ENCODE assay signal across 27 cellular contexts in the genomic region with DNA sequence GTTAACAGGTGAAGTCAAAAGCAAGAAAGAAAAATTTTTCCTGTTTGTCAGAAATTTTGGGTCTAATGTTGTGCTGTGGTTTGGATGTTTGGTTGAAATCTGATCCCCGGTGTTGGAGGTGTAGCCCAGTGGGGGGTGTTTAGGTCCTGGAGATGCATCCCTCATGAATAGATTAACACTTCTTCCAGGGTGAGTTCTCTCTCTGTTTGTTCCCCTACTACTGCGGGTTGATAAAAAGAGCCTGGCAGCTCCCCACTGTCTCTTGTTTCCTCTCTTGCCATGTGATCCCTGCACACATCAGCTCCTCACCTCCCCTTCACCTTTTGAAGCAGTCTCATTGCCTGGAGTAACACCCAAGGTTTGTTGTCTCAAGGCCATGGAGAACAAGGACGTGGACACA. TPM values are rescaled to one million over a fixed set of nuclear protein-coding genes. Genes with fewer than 3 reads are reported as not detected.
"Had no signal": no experiment of that assay in that cellular context is flagged by ENCODE, and none has a peak within 500 bp of the region (broad histone marks: within the 10 kb centered on the region; RNA-seq: fewer than 3 reads in every experiment).

No MANE protein-coding gene starts in this region.

- H3K36me3 ChIP-seq: gastroesophageal sphincter, heart left ventricle, lower lobe of right lung, neutrophil, right lobe of liver, suprapubic skin, transverse colon, vagina had no signal

- H3K36me3 Mint-ChIP-seq: natural killer cell had no signal

- H3K4me3 Mint-ChIP-seq: natural killer cell; neural crest cell; stimulated activated naive CD8-positive, alpha-beta T cell treated with anti-CD3 and anti-CD28 coated beads, Interleukin-15, amount 100 ng/mL, for 72 hours had no signal

- H3K4me3 ChIP-seq: dorsolateral prefrontal cortex, gastroesophageal sphincter, heart left ventricle, hepatocyte, lower lobe of right lung, right lobe of liver, suprapubic skin, transverse colon, vagina had no signal

- H2AFZ ChIP-seq: hepatocyte, parathyroid adenoma had no signal

- H3K79me2 ChIP-seq: hepatocyte, parathyroid adenoma had no signal

- H3K9me3 Mint-ChIP-seq: neural crest cell had no signal

- H3K4me1 Mint-ChIP-seq: natural killer cell; stimulated activated naive CD8-positive, alpha-beta T cell treated with anti-CD3 and anti-CD28 coated beads, Interleukin-15, amount 100 ng/mL, for 72 hours had no signal

- H3K27ac ChIP-seq: dorsolateral prefrontal cortex, epithelial cell of prostate, gastroesophageal sphincter, heart left ventricle, hepatocyte, lower lobe of right lung, neutrophil, parathyroid adenoma, right lobe of liver, suprapubic skin, transverse colon, vagina had no signal

- ATAC-seq: esophagus mucosa; gastroesophageal sphincter; heart left ventricle; left ventricle myocardium superior; lower lobe of right lung; natural killer cell; right lobe of liver; stimulated activated naive CD8-positive, alpha-beta T cell treated with anti-CD3 and anti-CD28 coated beads, Interleukin-15, amount 100 ng/mL, for 72 hours had no signal

- DNase-seq: dorsolateral prefrontal cortex; effector CD4-positive, alpha-beta T cell; foreskin fibroblast; heart left ventricle; left ventricle myocardium superior; lower lobe of right lung; natural killer cell; right lobe of liver; small intestine; stimulated activated CD4-positive, alpha-beta T cell treated with anti-CD3 and anti-CD28 coated beads, Interleukin-15, amount 100 ng/mL, for 24 hours; stimulated activated CD4-positive, alpha-beta T cell treated with anti-CD3 and anti-CD28 coated beads, Interleukin-2, amount 100 ng/mL, for 48 hours; stimulated activated CD8-positive, alpha-beta memory T cell treated with anti-CD3 and anti-CD28 coated beads, Interleukin-4, amount 100 ng/mL, for 48 hours; stimulated activated naive CD4-positive, alpha-beta T cell; stimulated activated naive CD8-positive, alpha-beta T cell treated with anti-CD3 and anti-CD28 coated beads, Interleukin-15, amount 100 ng/mL, for 72 hours; transverse colon had no signal

- H3K4me2 ChIP-seq: hepatocyte had no signal

- H3K9me3 ChIP-seq: gastroesophageal sphincter, heart left ventricle, lower lobe of right lung, neutrophil, right lobe of liver, suprapubic skin, transverse colon, vagina had no signal

- H3K27me3 ChIP-seq: hepatocyte, neutrophil, right lobe of liver, suprapubic skin, transverse colon, vagina had no signal

- H3K9ac ChIP-seq: parathyroid adenoma had no signal

- H3K4me1 ChIP-seq: gastroesophageal sphincter, heart left ventricle, lower lobe of right lung, parathyroid adenoma, right lobe of liver, suprapubic skin, transverse colon, vagina had no signal

- H3K27ac Mint-ChIP-seq: natural killer cell; progenitor cell of endocrine pancreas; stimulated activated naive CD8-positive, alpha-beta T cell treated with anti-CD3 and anti-CD28 coated beads, Interleukin-15, amount 100 ng/mL, for 72 hours had no signal

- H3K27me3 Mint-ChIP-seq: stimulated activated naive CD8-positive, alpha-beta T cell treated with anti-CD3 and anti-CD28 coated beads, Interleukin-15, amount 100 ng/mL, for 72 hours had no signal

RNA-seq across cellular contexts. Expression of a gene that starts 14.6 kb away (rescaled TPM):
- total RNA-seq: left ventricle myocardium superior, mononuclear cell, natural killer cell, osteoblast, right lobe of liver had no signal
